21 cellular contexts compared by ENCODE assay signal in genomic region chr7:118169146-118169545, GRCh38. TPM values are rescaled to one million over a fixed set of nuclear protein-coding genes. Genes with fewer than 3 reads are reported as not detected.
DNase-seq lines count a peak whose midpoint lies in the region; ATAC-seq and TF ChIP-seq lines count a peak whose summit lies in the region.
"Had no signal": no experiment of that assay in that cellular context is flagged by ENCODE, and none has a peak within 500 bp of the region (broad histone marks: within the 10 kb centered on the region; RNA-seq: fewer than 3 reads in every experiment).

No MANE protein-coding gene starts in this region.

- TF ChIP-seq CTCF in A673 (conservative IDR thresholded peaks at IDR 0.05; ENCODE audit: low read depth, low read length) (peak; percentile 23; the same call in 1 of the 2 replicates), endodermal cell (conservative IDR thresholded peaks at IDR 0.05) (peak; percentile 24)

- H3K9ac ChIP-seq in endodermal cell (ENCODE audit: extremely low read depth, low read length, poor library complexity, severe bottlenecking) = no peak overlapping the region

- no peaks in the 10 kb centered on the region for H3K36me3 ChIP-seq in A673 (ENCODE audit: insufficient read depth, low read length, poor library complexity, severe bottlenecking)
- no peaks in the 10 kb centered on the region for H3K36me3 ChIP-seq in endodermal cell (ENCODE audit: control insufficient read depth, insufficient read depth, low read length)
- H3K36me3 ChIP-seq: uterus had no signal

- H3K27ac ChIP-seq in A673 (ENCODE audit: low read depth, low read length, poor library complexity, severe bottlenecking) (no peak overlapping the region), endodermal cell (ENCODE audit: low read depth, low read length) (no peak overlapping the region)
- H3K27ac ChIP-seq: uterus had no signal

- intact Hi-C loops in A673 (cut with micrococcal nuclease; ENCODE audit: unreplicated experiment) = no loop called here

- no peak overlapping the region for H3K27ac Mint-ChIP-seq in endodermal cell
- H3K27ac Mint-ChIP-seq: activated B cell treated with CpG ODN at 0.5 μM for 24 hours; activated naive CD8-positive, alpha-beta T cell treated with anti-CD3 and anti-CD28 coated beads, Interleukin-2, amount 10 ng/mL, durations not matched to agents 7 days and 5 days; T-helper 17 cell had no signal

- H3K9me3 Mint-ChIP-seq in endodermal cell = no peaks in the 10 kb centered on the region
- H3K9me3 Mint-ChIP-seq: activated B cell treated with CpG ODN at 0.5 μM for 24 hours; activated naive CD8-positive, alpha-beta T cell treated with anti-CD3 and anti-CD28 coated beads, Interleukin-2, amount 10 ng/mL, durations not matched to agents 7 days and 5 days; central memory CD8-positive, alpha-beta T cell had no signal

- H3K4me1 ChIP-seq in A673 (ENCODE audit: insufficient read depth, low read length, poor library complexity, severe bottlenecking) (no peaks in the 10 kb centered on the region), endodermal cell (ENCODE audit: control insufficient read depth, insufficient read depth, low read length) (no peaks in the 10 kb centered on the region)
- H3K4me1 ChIP-seq: uterus had no signal

- H3K9me3 ChIP-seq in A673 (ENCODE audit: low read depth, low read length, poor library complexity, severe bottlenecking) = no peaks in the 10 kb centered on the region
- H3K9me3 ChIP-seq in endodermal cell (ENCODE audit: control insufficient read depth, low read length) = no peaks in the 10 kb centered on the region
- H3K9me3 ChIP-seq: uterus had no signal

- H3K36me3 Mint-ChIP-seq in endodermal cell (ENCODE audit: low read depth) = no peaks in the 10 kb centered on the region
- H3K36me3 Mint-ChIP-seq: activated naive CD8-positive, alpha-beta T cell treated with anti-CD3 and anti-CD28 coated beads, Interleukin-2, amount 10 ng/mL, durations not matched to agents 7 days and 5 days had no signal

- peaks cover 7% of the 10 kb centered on the region for H3K4me1 Mint-ChIP-seq in endodermal cell
- H3K4me1 Mint-ChIP-seq: activated B cell treated with CpG ODN at 0.5 μM for 24 hours; central memory CD8-positive, alpha-beta T cell; T-helper 17 cell had no signal

- CTCF ChIA-PET in A673 (lab: Charles Lee) = no interaction called here

- ATAC-seq in HG03045 (IDR thresholded peaks at IDR 0.05; ENCODE audit: unreplicated experiment) = no peak
- ATAC-seq in HG03196 (IDR thresholded peaks at IDR 0.05; ENCODE audit: unreplicated experiment) = no peak
- ATAC-seq: right cardiac atrium, T-helper 17 cell had no signal

- no peaks in the 10 kb centered on the region for H3K27me3 ChIP-seq in A673 (replicated peaks; ENCODE audit: insufficient read depth, low read depth, low read length, poor library complexity)
- no peaks in the 10 kb centered on the region for H3K27me3 ChIP-seq in endodermal cell (ENCODE audit: control insufficient read depth, insufficient read depth, low read length, poor library complexity, severe bottlenecking)
- H3K27me3 ChIP-seq: uterus had no signal

- WGBS in endodermal cell (ENCODE audit: insufficient coverage in 1 of 2, insufficient read length in 1 of 2), 2 experiments = 81 to 89% methylated on average over 4 of the region's 4 CpGs

- BruUV-seq in A673 (replicated peaks; lab: Mats Ljungman, UMichigan) = no TSS peak

- H3K4me3 ChIP-seq in A673 (ENCODE audit: low read depth, low read length, poor library complexity, severe bottlenecking) = no peak overlapping the region
- no peak overlapping the region for H3K4me3 ChIP-seq in endodermal cell (ENCODE audit: low read length)
- H3K4me3 ChIP-seq: uterus had no signal

- no peaks in the 10 kb centered on the region for H3K27me3 Mint-ChIP-seq in endodermal cell (ENCODE audit: insufficient read depth)
- H3K27me3 Mint-ChIP-seq: activated B cell treated with CpG ODN at 0.5 μM for 24 hours had no signal

- DNase-seq in A673 (ENCODE audit: low spot score) (no peak), GM03348 (ENCODE audit: low spot score) (peak; percentile 23), RKO (ENCODE audit: low spot score) (peak; percentile 39), endodermal cell (no peak), cortex of kidney (lab: John Stamatoyannopoulos, UW) (no peak), NAMALWA (ENCODE audit: low spot score) (no peak)
- DNase-seq: ACHN; activated B cell treated with CpG ODN at 0.5 μM for 24 hours; activated CD8-positive, alpha-beta memory T cell treated with anti-CD3 and anti-CD28 coated beads for 24 hours; activated naive CD8-positive, alpha-beta T cell treated with anti-CD3 and anti-CD28 coated beads, Interleukin-2, amount 10 ng/mL, durations not matched to agents 7 days and 5 days; Calu3; effector memory CD4-positive, alpha-beta T cell; foreskin fibroblast; midbrain; right cardiac atrium; Right ventricle myocardium superior; T-helper 17 cell; uterus had no signal

- H3K4me3 Mint-ChIP-seq in endodermal cell = no peak overlapping the region
- H3K4me3 Mint-ChIP-seq: activated B cell treated with CpG ODN at 0.5 μM for 24 hours; activated naive CD8-positive, alpha-beta T cell treated with anti-CD3 and anti-CD28 coated beads, Interleukin-2, amount 10 ng/mL, durations not matched to agents 7 days and 5 days; central memory CD8-positive, alpha-beta T cell; T-helper 17 cell had no signal

- POLR2A ChIA-PET in A673 (lab: Charles Lee; ENCODE audit: low non-redundant PET) = no interaction called here

RNA-seq across cellular contexts. Expression of gene LSM8, which starts 14.8 kb away (rescaled TPM):
- total RNA-seq in A673 (2021) (54.0 and 56.7 TPM in 2 replicates), endodermal cell (10 to 100 TPM; 47.9 to 61.4 TPM)
- 47.6 TPM for polyA plus RNA-seq in endodermal cell (2013, experiment 1 of 2)
- 45.0 TPM for polyA plus RNA-seq in endodermal cell (2013, experiment 2 of 2)

RNA-seq across cellular contexts. Expression of gene ANKRD7, which starts 55.4 kb away (rescaled TPM):
- total RNA-seq in A673 (2021) = 3.9 and 4.2 TPM in 2 replicates
- total RNA-seq in endodermal cell = not detected
- not detected for polyA plus RNA-seq in endodermal cell (2013, experiment 1 of 2)
- polyA plus RNA-seq in endodermal cell (2013, experiment 2 of 2) = not detected
- total RNA-seq: activated B cell treated with CpG ODN at 0.5 μM for 24 hours had no signal

Comparison
In these comparisons a context has a peak if more than half of its experiments do, and no peak if none do; other contexts are left out.
1. DNase-seq: peak in GM03348 (single experiment) and RKO (single experiment); none in A673 (single experiment), endodermal cell (single experiment), cortex of kidney (single experiment) and NAMALWA (single experiment).